Comparison of ENCODE assay signal across 8 cellular contexts in genomic region chr16:31215287-31216115, GRCh38. TPM values are rescaled to one million over a fixed set of nuclear protein-coding genes. Genes with fewer than 3 reads are reported as not detected.
DNase-seq lines count a peak whose midpoint lies in the region; ATAC-seq, FAIRE-seq and TF ChIP-seq lines count a peak whose summit lies in the region.

No MANE protein-coding gene starts in this region.

- TF ChIP-seq CTCF in mammary epithelial cell (conservative IDR thresholded peaks at IDR 0.05 in 1 of 2, IDR thresholded peaks at IDR 0.05 in 1 of 2; ENCODE audit: extremely low read depth in 1 of 2, insufficient read depth in 1 of 2, low read depth in 1 of 2, low read length in 2 of 2) (no peak), kidney (IDR thresholded peaks at IDR 0.05; ENCODE audit: borderline replicate concordance, extremely low read depth, insufficient read depth) (no peak)

- peak overlapping the region; percentile 84 for H3K4me2 ChIP-seq in mammary epithelial cell (ENCODE audit: insufficient read depth, low read depth, low read length)

- intact Hi-C loops in mammary epithelial cell (cut with micrococcal nuclease) (loop anchor here (5.0 kb wide), 1 partner anchor 167 kb away; no protein-coding TSS in a partner anchor), kidney (cut with DNase I) (no loop called here)

- H3K4me3 Mint-ChIP-seq in stimulated activated naive B cell treated with anti-CD40 and anti-IgM and Interleukin-4, amounts not matched to agents 10 μg/mL and 1 μg/mL and 100 μg/mL, for 72 hours = peak overlapping the region; percentile 76 to 83

- peak; percentile 72 to 73 for ATAC-seq in stimulated activated naive B cell treated with anti-CD40 and anti-IgM and Interleukin-4, amounts not matched to agents 10 μg/mL and 1 μg/mL and 100 μg/mL, for 72 hours (replicated peaks)
- ATAC-seq in HG03342 (IDR thresholded peaks at IDR 0.05; ENCODE audit: unreplicated experiment) (no peak), GM19395 (IDR thresholded peaks at IDR 0.05; ENCODE audit: unreplicated experiment) (no peak)

- peak overlapping the region; percentile 74 for H2AFZ ChIP-seq in mammary epithelial cell (ENCODE audit: low read depth, low read length)

- DNase-seq in NCI-H2107 treated with DMSO at 0.1 percent for 48 hours (lab: John Stamatoyannopoulos, UW; ENCODE audit: unreplicated experiment) (peak; percentile 10), NCI-H2107 (lab: John Stamatoyannopoulos, UW) (no peak), NCI-H524 (lab: John Stamatoyannopoulos, UW) (peak; percentile 55 to 80), mammary epithelial cell (peak; percentile 53), kidney (peak; percentile 84)
- DNase-seq in stimulated activated naive B cell treated with anti-CD40 and anti-IgM and Interleukin-4, amounts not matched to agents 10 μg/mL and 1 μg/mL and 100 μg/mL, for 72 hours = peak; percentile 17

- H3K4me1 Mint-ChIP-seq in stimulated activated naive B cell treated with anti-CD40 and anti-IgM and Interleukin-4, amounts not matched to agents 10 μg/mL and 1 μg/mL and 100 μg/mL, for 72 hours = peaks cover 17 to 53% of the 10 kb centered on the region in 2 donors

- H3K9me3 ChIP-seq in mammary epithelial cell (replicated peaks; ENCODE audit: insufficient read depth, low read length) = no peaks in the 10 kb centered on the region
- H3K9me3 ChIP-seq in kidney (ENCODE audit: control insufficient read depth in 1 of 2, low read length in 2 of 2) = no peaks in the 10 kb centered on the region

- H3K36me3 ChIP-seq in mammary epithelial cell (ENCODE audit: insufficient read depth, low read length) (no peaks in the 10 kb centered on the region), kidney (ENCODE audit: control insufficient read depth in 1 of 2, insufficient read depth in 2 of 2, low read length in 2 of 2) (no peaks in the 10 kb centered on the region)

- BruUV-seq in mammary epithelial cell (replicated peaks; lab: Mats Ljungman, UMichigan) = no TSS peak

- H3K27ac ChIP-seq in mammary epithelial cell (ENCODE audit: insufficient read depth, low read depth, low read length) = no peak overlapping the region
- no peak overlapping the region for H3K27ac ChIP-seq in kidney (ENCODE audit: low read depth in 2 of 2, low read length in 2 of 2)

- no peaks in the 10 kb centered on the region for H3K36me3 Mint-ChIP-seq in stimulated activated naive B cell treated with anti-CD40 and anti-IgM and Interleukin-4, amounts not matched to agents 10 μg/mL and 1 μg/mL and 100 μg/mL, for 72 hours

- peaks cover 15% of the 10 kb centered on the region for H3K27me3 ChIP-seq in mammary epithelial cell (ENCODE audit: insufficient read depth, low read length)

- dilution Hi-C loops in mammary epithelial cell (cut with HindIII; ENCODE audit: low sequenced_read_pairs) = no loop called here

- 4% methylated on average over 25 of the region's 61 CpGs for WGBS in mammary epithelial cell (ENCODE audit: low coverage, missing lambda C conversion rate)

- H4K20me1 ChIP-seq in mammary epithelial cell (ENCODE audit: insufficient read depth, low read length) = no peaks in the 10 kb centered on the region

- H3K4me1 ChIP-seq in mammary epithelial cell (ENCODE audit: insufficient read depth, low read length) (peaks cover 24% of the 10 kb centered on the region), kidney (ENCODE audit: control insufficient read depth in 1 of 2, insufficient read depth in 1 of 2, low read depth in 1 of 2, low read length in 2 of 2) (peaks cover 4 to 21% of the 10 kb centered on the region in 2 donors)

- CTCF ChIA-PET in mammary epithelial cell (lab: Charles Lee; ENCODE audit: low non-redundant PET) = no interaction called here

- H3K9ac ChIP-seq in mammary epithelial cell (ENCODE audit: insufficient read depth, low read length) (no peak overlapping the region), kidney (ENCODE audit: low read length in 2 of 2) (no peak overlapping the region)

- in situ Hi-C loops in mammary epithelial cell (cut with MboI; ENCODE audit: low sequenced_read_pairs in 2 of 2) = loop anchor here in 1 of 2 donors (25.0 kb wide), 1 partner anchor 472 kb away; no protein-coding TSS in a partner anchor

- peaks cover 36 to 63% of the 10 kb centered on the region in 2 donors for H3K27me3 Mint-ChIP-seq in stimulated activated naive B cell treated with anti-CD40 and anti-IgM and Interleukin-4, amounts not matched to agents 10 μg/mL and 1 μg/mL and 100 μg/mL, for 72 hours

- H3K4me3 ChIP-seq in mammary epithelial cell (replicated peaks in 1 of 3; ENCODE audit: insufficient read depth in 1 of 3, low read depth in 2 of 3, low read length in 3 of 3) (peak overlapping the region in 2 of 3 experiments; percentile 32 to 49), kidney (ENCODE audit: low read length in 2 of 2) (peak overlapping the region; percentile 29 to 48)

- H3K9me3 Mint-ChIP-seq in stimulated activated naive B cell treated with anti-CD40 and anti-IgM and Interleukin-4, amounts not matched to agents 10 μg/mL and 1 μg/mL and 100 μg/mL, for 72 hours = no peaks in the 10 kb centered on the region

- FAIRE-seq in kidney (lab: Jason Lieb, UNC) = no peak

- no peak overlapping the region for H3K27ac Mint-ChIP-seq in stimulated activated naive B cell treated with anti-CD40 and anti-IgM and Interleukin-4, amounts not matched to agents 10 μg/mL and 1 μg/mL and 100 μg/mL, for 72 hours

- H3K79me2 ChIP-seq in mammary epithelial cell (ENCODE audit: insufficient read depth, low read length) = no peaks in the 10 kb centered on the region

RNA-seq across cellular contexts. Expression of gene PYDC1, which starts 1.4 kb away (rescaled TPM):
- not detected for total RNA-seq in mammary epithelial cell
- polyA plus RNA-seq in mammary epithelial cell = not detected
- polyA minus RNA-seq in mammary epithelial cell = not detected
- total RNA-seq in kidney = not detected
- polyA plus RNA-seq in kidney (ENCODE audit: insufficient read depth, low read depth, low replicate concordance) = not detected

RNA-seq across cellular contexts. Expression of gene TRIM72, which starts 1.6 kb away (rescaled TPM):
- total RNA-seq in mammary epithelial cell = not detected
- polyA plus RNA-seq in mammary epithelial cell = not detected
- not detected for polyA minus RNA-seq in mammary epithelial cell
- 0.06 TPM for total RNA-seq in kidney
- polyA plus RNA-seq in kidney (ENCODE audit: insufficient read depth, low read depth, low replicate concordance) = 0.11 TPM

RNA-seq across cellular contexts. Expression of gene PYCARD, which starts 12.9 kb away (rescaled TPM):
- total RNA-seq in mammary epithelial cell = 10 to 100 TPM; 30.3 to 38.8 TPM
- polyA plus RNA-seq in mammary epithelial cell = 76.4 TPM
- 33.5 TPM for polyA minus RNA-seq in mammary epithelial cell
- total RNA-seq in kidney = 26.5 TPM
- 14.8 TPM for polyA plus RNA-seq in kidney (ENCODE audit: insufficient read depth, low read depth, low replicate concordance)

RNA-seq across cellular contexts. Expression of gene FUS, which starts 35.6 kb away (rescaled TPM):
- total RNA-seq in mammary epithelial cell = 100 to 1,000 TPM in 1 of 2 donors, 10 to 100 TPM in 1; 19.5 to 404 TPM
- 220 TPM for polyA plus RNA-seq in mammary epithelial cell
- polyA minus RNA-seq in mammary epithelial cell = 162 TPM
- 333 TPM for total RNA-seq in kidney
- polyA plus RNA-seq in kidney (ENCODE audit: insufficient read depth, low read depth, low replicate concordance) = 180 TPM

RNA-seq across cellular contexts. Expression of gene ITGAM, which starts 44.3 kb away (rescaled TPM):
- under 1 TPM in 1 of 2 donors, not detected in 1; 0.92 TPM for total RNA-seq in mammary epithelial cell
- polyA plus RNA-seq in mammary epithelial cell = 0.08 TPM
- not detected for polyA minus RNA-seq in mammary epithelial cell
- total RNA-seq in kidney = 18.9 TPM
- polyA plus RNA-seq in kidney (ENCODE audit: insufficient read depth, low read depth, low replicate concordance) = 1.2 TPM

Comparison
In these comparisons a context has a peak if more than half of its experiments do, and no peak if none do; other contexts are left out.
1. ATAC-seq: peak in stimulated activated naive B cell treated with anti-CD40 and anti-IgM and Interleukin-4, amounts not matched to agents 10 μg/mL and 1 μg/mL and 100 μg/mL, for 72 hours (2 of 2); none in HG03342 (single experiment) and GM19395 (single experiment).